ENCODE assay signal across 12 cellular contexts in the genomic region with DNA sequence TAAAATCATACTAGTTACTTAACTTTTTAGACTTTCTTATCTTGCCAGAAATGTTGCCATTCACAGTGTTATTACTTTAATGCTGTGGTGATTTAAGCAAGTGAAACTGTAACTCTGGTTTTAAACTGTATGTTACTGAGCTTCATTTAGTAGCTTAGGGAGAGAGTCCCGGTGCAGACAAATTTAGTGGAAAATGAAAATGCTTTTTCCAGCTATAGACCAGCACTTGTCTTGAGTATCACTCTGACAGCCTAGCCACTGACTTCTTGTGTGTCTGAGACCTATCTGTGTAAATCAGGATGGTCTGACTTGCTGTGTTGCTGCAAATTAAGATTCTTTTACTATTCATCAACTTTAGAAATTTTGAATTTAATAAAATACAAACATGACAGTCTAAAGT.
A peak's percentile ranks its signal among the peaks of the same experiment; 100 is the strongest.
DNase-seq lines count a peak whose midpoint lies in the region; ATAC-seq and TF ChIP-seq lines count a peak whose summit lies in the region.
"Had no signal": no experiment of that assay in that cellular context is flagged by ENCODE, and none has a peak within 500 bp of the region (broad histone marks: within the 10 kb centered on the region; RNA-seq: fewer than 3 reads in every experiment).

No MANE protein-coding gene starts in this region.

- no peak overlapping the region for H3K4me3 Mint-ChIP-seq in activated CD4-positive, alpha-beta T cell treated with anti-CD3 and anti-CD28 coated beads, Interleukin-2, amount 10 ng/mL, durations not matched to agents 7 days and 5 days
- H3K4me3 Mint-ChIP-seq: activated B cell treated with CpG ODN at 0.5 μM for 24 hours; activated naive CD8-positive, alpha-beta T cell treated with anti-CD3 and anti-CD28 coated beads, Interleukin-2, amount 10 ng/mL, durations not matched to agents 7 days and 5 days; endodermal cell had no signal

- H3K36me3 Mint-ChIP-seq in activated CD4-positive, alpha-beta T cell treated with anti-CD3 and anti-CD28 coated beads, Interleukin-2, amount 10 ng/mL, durations not matched to agents 7 days and 5 days (ENCODE audit: low read depth) = no peaks in the 10 kb centered on the region
- H3K36me3 Mint-ChIP-seq: activated naive CD8-positive, alpha-beta T cell treated with anti-CD3 and anti-CD28 coated beads, Interleukin-2, amount 10 ng/mL, durations not matched to agents 7 days and 5 days had no signal

- H3K4me1 Mint-ChIP-seq in activated CD4-positive, alpha-beta T cell treated with anti-CD3 and anti-CD28 coated beads, Interleukin-2, amount 10 ng/mL, durations not matched to agents 7 days and 5 days = no peaks in the 10 kb centered on the region
- H3K4me1 Mint-ChIP-seq: activated B cell treated with CpG ODN at 0.5 μM for 24 hours; activated naive CD8-positive, alpha-beta T cell treated with anti-CD3 and anti-CD28 coated beads, Interleukin-2, amount 10 ng/mL, durations not matched to agents 7 days and 5 days had no signal

- TF ChIP-seq CTCF in cardiac muscle cell (IDR thresholded peaks at IDR 0.05; ENCODE audit: low read depth, low read length) (no peak), gastroesophageal sphincter (IDR thresholded peaks at IDR 0.05) (no peak), osteoblast (IDR thresholded peaks at IDR 0.05; ENCODE audit: extremely low read depth, low read depth, low read length) (no peak), vagina (IDR thresholded peaks at IDR 0.05) (no peak)

- H4K20me1 ChIP-seq in osteoblast (ENCODE audit: insufficient read depth, low read length) = no peaks in the 10 kb centered on the region

- DNase-seq in cardiac muscle cell (ENCODE audit: low read depth in 1 of 2, low spot score in 1 of 2) = no peak
- no peak for DNase-seq in Right ventricle myocardium inferior (ENCODE audit: missing footprints)
- DNase-seq in osteoblast (ENCODE audit: insufficient read length, low spot score, missing footprints) = no peak
- DNase-seq in vagina (ENCODE audit: extremely low spot score in 2 of 2) = no peak
- DNase-seq in kidney tubule cell (ENCODE audit: low spot score) = no peak
- no peak for DNase-seq in activated CD4-positive, alpha-beta T cell treated with anti-CD3 and anti-CD28 coated beads, Interleukin-2, amount 10 ng/mL, durations not matched to agents 7 days and 5 days
- DNase-seq: activated B cell treated with CpG ODN at 0.5 μM for 24 hours; activated naive CD8-positive, alpha-beta T cell treated with anti-CD3 and anti-CD28 coated beads, Interleukin-2, amount 10 ng/mL, durations not matched to agents 7 days and 5 days; endodermal cell; right lobe of liver had no signal

- peak overlapping the region; percentile 87 for H2AFZ ChIP-seq in osteoblast (ENCODE audit: low read length)

- H3K4me3 ChIP-seq in cardiac muscle cell (peak overlapping the region; percentile 25), gastroesophageal sphincter (peak overlapping the region; percentile 28 to 49), osteoblast (ENCODE audit: insufficient read depth, low read length) (peak overlapping the region; percentile 66), vagina (peak overlapping the region; percentile 4 to 13)

- ATAC-seq in Right ventricle myocardium inferior = no peak
- no peak for ATAC-seq in gastroesophageal sphincter
- ATAC-seq in GM21619 (IDR thresholded peaks at IDR 0.05; ENCODE audit: unreplicated experiment) = no peak

- CTCF ChIA-PET in activated CD4-positive, alpha-beta T cell treated with anti-CD3 and anti-CD28 coated beads, Interleukin-2, amount 10 ng/mL, durations not matched to agents 7 days and 5 days (lab: Charles Lee) = interaction anchor here (1.0 kb wide), 1 partner anchor 14 kb away, joined by 3 read pairs; no protein-coding TSS in a partner anchor

- TF ChIP-seq POLR2A in gastroesophageal sphincter (IDR thresholded peaks at IDR 0.05) = no peak
- no peak for TF ChIP-seq POLR2A in vagina (IDR thresholded peaks at IDR 0.05)

- H3K4me2 ChIP-seq in osteoblast (ENCODE audit: insufficient read depth, low read length) = peak overlapping the region; percentile 80

- no peak overlapping the region for H3K27ac Mint-ChIP-seq in activated CD4-positive, alpha-beta T cell treated with anti-CD3 and anti-CD28 coated beads, Interleukin-2, amount 10 ng/mL, durations not matched to agents 7 days and 5 days
- H3K27ac Mint-ChIP-seq: activated B cell treated with CpG ODN at 0.5 μM for 24 hours; activated naive CD8-positive, alpha-beta T cell treated with anti-CD3 and anti-CD28 coated beads, Interleukin-2, amount 10 ng/mL, durations not matched to agents 7 days and 5 days; endodermal cell had no signal

- H3K79me2 ChIP-seq in osteoblast (ENCODE audit: insufficient read depth, low read length) = no peaks in the 10 kb centered on the region

- H3K4me1 ChIP-seq in cardiac muscle cell (ENCODE audit: low read depth) (peaks cover 27% of the 10 kb centered on the region), gastroesophageal sphincter (peaks cover 0 to 74% (median 11%) of the 10 kb centered on the region in 3 donors), osteoblast (ENCODE audit: insufficient read depth, low read length) (peaks cover 4% of the 10 kb centered on the region), vagina (no peaks in the 10 kb centered on the region)

- peak overlapping the region; percentile 85 for H3K27ac ChIP-seq in cardiac muscle cell
- peak overlapping the region; percentile 58 to 86 (median 78) for H3K27ac ChIP-seq in gastroesophageal sphincter
- no peak overlapping the region for H3K27ac ChIP-seq in osteoblast (ENCODE audit: low read depth, low read length)
- H3K27ac ChIP-seq in vagina = no peak overlapping the region
- H3K27ac ChIP-seq: right lobe of liver had no signal

- intact Hi-C loops in Right ventricle myocardium inferior (cut with DNase I) = loop anchor here (2.0 to 10.0 kb wide), 4 partner anchors 28 to 314 kb away; partner anchors contain the start of genes ARL5B and NSUN6
- intact Hi-C loops in vagina (cut with DNase I) = no loop called here

- no peaks in the 10 kb centered on the region for H3K36me3 ChIP-seq in cardiac muscle cell
- H3K36me3 ChIP-seq in gastroesophageal sphincter = no peaks in the 10 kb centered on the region
- H3K36me3 ChIP-seq in osteoblast (ENCODE audit: insufficient read depth, low read length) = no peaks in the 10 kb centered on the region
- H3K36me3 ChIP-seq in vagina = no peaks in the 10 kb centered on the region
- H3K36me3 ChIP-seq: right lobe of liver had no signal

- no peaks in the 10 kb centered on the region for H3K27me3 Mint-ChIP-seq in activated CD4-positive, alpha-beta T cell treated with anti-CD3 and anti-CD28 coated beads, Interleukin-2, amount 10 ng/mL, durations not matched to agents 7 days and 5 days
- H3K27me3 Mint-ChIP-seq: activated B cell treated with CpG ODN at 0.5 μM for 24 hours had no signal

- POLR2A ChIA-PET in activated CD4-positive, alpha-beta T cell treated with anti-CD3 and anti-CD28 coated beads, Interleukin-2, amount 10 ng/mL, durations not matched to agents 7 days and 5 days (lab: Charles Lee) = no interaction called here

- TF ChIP-seq EP300 in gastroesophageal sphincter (IDR thresholded peaks at IDR 0.05) = no peak

- no peaks in the 10 kb centered on the region for H3K9me3 Mint-ChIP-seq in activated CD4-positive, alpha-beta T cell treated with anti-CD3 and anti-CD28 coated beads, Interleukin-2, amount 10 ng/mL, durations not matched to agents 7 days and 5 days
- H3K9me3 Mint-ChIP-seq: activated B cell treated with CpG ODN at 0.5 μM for 24 hours; activated naive CD8-positive, alpha-beta T cell treated with anti-CD3 and anti-CD28 coated beads, Interleukin-2, amount 10 ng/mL, durations not matched to agents 7 days and 5 days; endodermal cell had no signal

- no peaks in the 10 kb centered on the region for H3K27me3 ChIP-seq in cardiac muscle cell
- H3K27me3 ChIP-seq in gastroesophageal sphincter = no peaks in the 10 kb centered on the region
- no peaks in the 10 kb centered on the region for H3K27me3 ChIP-seq in osteoblast (ENCODE audit: insufficient read depth, low read length)
- H3K27me3 ChIP-seq in vagina = no peaks in the 10 kb centered on the region
- H3K27me3 ChIP-seq: right lobe of liver had no signal

- 3 to 17% methylated on average over 1 of the region's 1 CpG for WGBS in gastroesophageal sphincter (ENCODE audit: low coverage in 1 of 2), 2 donors

- no peaks in the 10 kb centered on the region for H3K9me3 ChIP-seq in cardiac muscle cell (ENCODE audit: low read depth)
- no peaks in the 10 kb centered on the region for H3K9me3 ChIP-seq in gastroesophageal sphincter
- H3K9me3 ChIP-seq in osteoblast (ENCODE audit: low read depth, low read length) = no peaks in the 10 kb centered on the region
- H3K9me3 ChIP-seq in vagina = no peaks in the 10 kb centered on the region
- H3K9me3 ChIP-seq: right lobe of liver had no signal

Comparison
In these comparisons a context has a peak if more than half of its experiments do, and no peak if none do; other contexts are left out.
1. H3K27ac ChIP-seq: peak in cardiac muscle cell (single experiment) and gastroesophageal sphincter (4 of 4); none in osteoblast (single experiment) and vagina (single experiment).
2. H3K4me3 ChIP-seq: peak in every context shown above with its lines; median percentile 66 in osteoblast; 38 in gastroesophageal sphincter; 25 in cardiac muscle cell; 8 in vagina.